ENCODE assay signal across 10 cellular contexts in genomic region chr14:54568821-54569591, GRCh38. TPM values are rescaled to one million over a fixed set of nuclear protein-coding genes. Genes with fewer than 3 reads are reported as not detected.
A peak's percentile ranks its signal among the peaks of the same experiment; 100 is the strongest.
DNase-seq lines count a peak whose midpoint lies in the region; ATAC-seq and TF ChIP-seq lines count a peak whose summit lies in the region.
"Had no signal": no experiment of that assay in that cellular context is flagged by ENCODE, and none has a peak within 500 bp of the region (broad histone marks: within the 10 kb centered on the region; RNA-seq: fewer than 3 reads in every experiment).

No MANE protein-coding gene starts in this region.

- no TSS peak for BruUV-seq in OCI-LY7 (replicated peaks; lab: Mats Ljungman, UMichigan)

- peaks cover 32% of the 10 kb centered on the region for H3K27me3 Mint-ChIP-seq in WTC11 (ENCODE audit: low read depth)

- H3K9me3 ChIP-seq in left lung = peaks cover 0 to 12% of the 10 kb centered on the region in 2 donors
- H3K9me3 ChIP-seq in OCI-LY7 (ENCODE audit: low read length) = peaks cover 7% of the 10 kb centered on the region; the same call in 1 of the 2 replicates

- no peaks in the 10 kb centered on the region; the same call in 1 of the 2 replicates for H3K9me3 Mint-ChIP-seq in WTC11

- H3K4me2 ChIP-seq in OCI-LY7 (ENCODE audit: low read length) = no peak overlapping the region

- DNase-seq in EL = peak; percentile 73
- no peak for DNase-seq in WTC11 (ENCODE audit: low spot score)
- DNase-seq in head of caudate nucleus = peak in 27 of 42 donors; percentile 3 to 50 (median 20)
- DNase-seq in posterior vena cava (ENCODE audit: low spot score) = peak; percentile 81
- no peak for DNase-seq in NCI-H1436 treated with DMSO at 0.1 percent for 48 hours (lab: John Stamatoyannopoulos, UW)
- no peak for DNase-seq in activated CD8-positive, alpha-beta memory T cell treated with anti-CD3 and anti-CD28 coated beads, Interleukin-2, amount 50 U/mL, for 48 hours
- DNase-seq in left lung = no peak
- no peak for DNase-seq in OCI-LY7 (ENCODE audit: low spot score)
- DNase-seq: amniotic stem cell, NCI-H1436 had no signal

- no peaks in the 10 kb centered on the region for H3K79me2 ChIP-seq in OCI-LY7 (ENCODE audit: insufficient read depth, low read depth, low read length)

- peaks cover 2% of the 10 kb centered on the region; the same call in 1 of the 2 replicates for H3K36me3 Mint-ChIP-seq in WTC11

- TF ChIP-seq CTCF in WTC11 (IDR thresholded peaks at IDR 0.05) (no peak), left lung (IDR thresholded peaks at IDR 0.05) (no peak), OCI-LY7 (conservative IDR thresholded peaks at IDR 0.05; ENCODE audit: low read length) (no peak)

- peaks cover 8% of the 10 kb centered on the region; the same call in 1 of the 2 replicates for H4K20me1 ChIP-seq in OCI-LY7 (ENCODE audit: insufficient read depth, low read length)

- ATAC-seq in WTC11 (no peak), left lung (no peak)

- H3K36me3 ChIP-seq in left lung = no peaks in the 10 kb centered on the region
- no peaks in the 10 kb centered on the region for H3K36me3 ChIP-seq in OCI-LY7 (ENCODE audit: insufficient read depth, low read length)

- H3K27me3 ChIP-seq in left lung = peaks cover 0 to 63% of the 10 kb centered on the region in 2 donors

- H3K4me3 ChIP-seq in left lung = peak overlapping the region in 1 of 2 donors; percentile 86
- no peak overlapping the region for H3K4me3 ChIP-seq in OCI-LY7 (ENCODE audit: low read depth, low read length, poor library complexity, severe bottlenecking)

- H3K4me1 ChIP-seq in left lung (peaks cover 19 to 57% of the 10 kb centered on the region in 2 donors), OCI-LY7 (ENCODE audit: insufficient read depth, low read length, poor library complexity, severe bottlenecking) (peaks cover 33% of the 10 kb centered on the region)

- H3K27ac Mint-ChIP-seq in WTC11 = no peak overlapping the region

- peaks cover 23% of the 10 kb centered on the region for H3K4me1 Mint-ChIP-seq in WTC11

- CTCF ChIA-PET in WTC11 (lab: Charles Lee) (interaction anchor here (0.6 to 6.3 kb wide), 10 partner anchors 18 to 323 kb away, joined by 3 to 138 read pairs (median 5); no protein-coding TSS in a partner anchor), OCI-LY7 (lab: Charles Lee; ENCODE audit: unreplicated experiment) (no interaction called here)

- H2AFZ ChIP-seq in OCI-LY7 (ENCODE audit: low read length) = no peak overlapping the region

- POLR2A ChIA-PET in WTC11 (lab: Charles Lee) = interaction anchor here (0.6 to 0.7 kb wide), 2 partner anchors 69 to 106 kb away, joined by 3 to 5 read pairs; no protein-coding TSS in a partner anchor
- POLR2A ChIA-PET in OCI-LY7 (lab: Charles Lee) = interaction anchor here (0.9 kb wide), 1 partner anchor 11 kb away, joined by 6 read pairs; no protein-coding TSS in a partner anchor

- peak overlapping the region; percentile 36 for H3K4me3 Mint-ChIP-seq in WTC11

- H3K27ac ChIP-seq in left lung (no peak overlapping the region), OCI-LY7 (ENCODE audit: low read depth, low read length, poor library complexity, severe bottlenecking) (no peak overlapping the region)

- no peaks in the 10 kb centered on the region for H3K9me2 ChIP-seq in OCI-LY7 (ENCODE audit: insufficient read depth, low read length)

- intact Hi-C loops in head of caudate nucleus (cut with DNase I) = loop anchor here (10.0 kb wide), 1 partner anchor 706 kb away; the partner anchor contains the start of gene FBXO34
- intact Hi-C loops in posterior vena cava (cut with DNase I) = loop anchor here in 1 of 2 donors (2.0 to 5.0 kb wide), 2 partner anchors 118 to 204 kb away; no protein-coding TSS in a partner anchor
- intact Hi-C loops in left lung (cut with DNase I) = loop anchor here in 1 of 2 donors (5.0 kb wide), 1 partner anchor 203 kb away; no protein-coding TSS in a partner anchor
- intact Hi-C loops in OCI-LY7 (cut with micrococcal nuclease; ENCODE audit: unreplicated experiment) = loop anchor here (5.0 to 10.0 kb wide), 2 partner anchors 204 to 333 kb away; partner anchors contain the start of gene GCH1

TF ChIP-seq in WTC11, 78 proteins besides CTCF, POLR2A, EP300 and RAD21 (continues in another document):
- TF ChIP-seq TP53 (CRISPR knock-in tag; IDR thresholded peaks at IDR 0.05) = no peak
- TF ChIP-seq AR (CRISPR knock-in tag; IDR thresholded peaks at IDR 0.05) = no peak
- TF ChIP-seq RORB (CRISPR knock-in tag; IDR thresholded peaks at IDR 0.05) = no peak
- TF ChIP-seq PREB (CRISPR knock-in tag; IDR thresholded peaks at IDR 0.05; ENCODE audit: borderline replicate concordance) = no peak
- no peak for TF ChIP-seq JUN (CRISPR knock-in tag; IDR thresholded peaks at IDR 0.05)
- TF ChIP-seq ZNF532 (CRISPR knock-in tag; IDR thresholded peaks at IDR 0.05; ENCODE audit: borderline replicate concordance) = no peak
- TF ChIP-seq SP1 (CRISPR knock-in tag; conservative IDR thresholded peaks at IDR 0.05) = no peak
- no peak for TF ChIP-seq ZNF121 (CRISPR knock-in tag; IDR thresholded peaks at IDR 0.05)

RNA-seq across cellular contexts. Expression of gene SAMD4A, which starts 2.1 kb away (rescaled TPM):
- total RNA-seq in WTC11 (2021) = 5.2 to 6.0 TPM (median 5.3 TPM) in 3 replicates
- total RNA-seq in posterior vena cava = 100 to 1,000 TPM in 1 of 2 donors, 10 to 100 TPM in 1; 80.4 to 236 TPM
- total RNA-seq in left lung = 10 to 100 TPM; 22.3 to 40.5 TPM
- 0.05 and 0.06 TPM in 2 replicates for total RNA-seq in OCI-LY7 (2014; rRNA removed; shearing (Covaris generic))
- total RNA-seq in OCI-LY7 (2022) = 0.55 and 1.0 TPM in 2 replicates

RNA-seq across cellular contexts. Expression of gene CGRRF1, which starts 59.3 kb away (rescaled TPM):
- total RNA-seq in WTC11 (2021) = 13.0 to 17.5 TPM (median 15.1 TPM) in 3 replicates
- 10 to 100 TPM; 27.5 to 32.6 TPM for total RNA-seq in posterior vena cava
- total RNA-seq in left lung = 10 to 100 TPM; 17.5 to 20.1 TPM
- 8.4 and 10.0 TPM in 2 replicates for total RNA-seq in OCI-LY7 (2014; rRNA removed; shearing (Covaris generic))
- 11.8 and 13.4 TPM in 2 replicates for total RNA-seq in OCI-LY7 (2022)

Comparison
In these comparisons a context has a peak if more than half of its experiments do, and no peak if none do; other contexts are left out.
1. DNase-seq: peak in EL (single experiment), head of caudate nucleus (27 of 42) and posterior vena cava (single experiment); none in WTC11 (single experiment), NCI-H1436 treated with DMSO at 0.1 percent for 48 hours (single experiment), activated CD8-positive, alpha-beta memory T cell treated with anti-CD3 and anti-CD28 coated beads, Interleukin-2, amount 50 U/mL, for 48 hours (single experiment), left lung (0 of 2) and OCI-LY7 (single experiment).